Comparison of ENCODE assay signal across 10 cellular contexts in genomic region chr20:51528263-51529026, GRCh38. TPM values are rescaled to one million over a fixed set of nuclear protein-coding genes. Genes with fewer than 3 reads are reported as not detected.
DNase-seq lines count a peak whose midpoint lies in the region; ATAC-seq, FAIRE-seq and TF ChIP-seq lines count a peak whose summit lies in the region.
"Had no signal": no experiment of that assay in that cellular context is flagged by ENCODE, and none has a peak within 500 bp of the region (broad histone marks: within the 10 kb centered on the region; RNA-seq: fewer than 3 reads in every experiment).

No MANE protein-coding gene starts in this region.

- BruUV-seq in endothelial cell of umbilical vein (replicated peaks; lab: Mats Ljungman, UMichigan) (no TSS peak), mammary epithelial cell (replicated peaks; lab: Mats Ljungman, UMichigan) (no TSS peak)

- WGBS in testis, 2 donors, result 69 to 71% methylated on average over 7 of the region's 7 CpGs
- WGBS in mammary epithelial cell (ENCODE audit: low coverage, missing lambda C conversion rate), result 71% methylated on average over 7 of the region's 7 CpGs

- H3K9me1 ChIP-seq in endothelial cell of umbilical vein (replicated peaks; ENCODE audit: control insufficient read depth, extremely low read depth, insufficient read depth, low read length), result no peaks in the 10 kb centered on the region

- CTCF ChIA-PET in endothelial cell of umbilical vein (lab: Charles Lee) (interaction anchor here (1.0 to 2.9 kb wide), 4 partner anchors 14 to 66 kb away, joined by 3 to 14 read pairs (median 4); partner anchors contain the start of gene NFATC2), mammary epithelial cell (lab: Charles Lee; ENCODE audit: low non-redundant PET) (no interaction called here)

- no peaks in the 10 kb centered on the region for H4K20me1 ChIP-seq in endothelial cell of umbilical vein (replicated peaks; ENCODE audit: control insufficient read depth, extremely low read depth, insufficient read depth, low read length)
- H4K20me1 ChIP-seq in mammary epithelial cell (ENCODE audit: insufficient read depth, low read length), result no peaks in the 10 kb centered on the region

- H3K36me3 ChIP-seq in endothelial cell of umbilical vein (ENCODE audit: control insufficient read depth in 2 of 2, extremely low read depth in 1 of 2, insufficient read depth in 2 of 2, low read length in 2 of 2) (no peaks in the 10 kb centered on the region), testis (ENCODE audit: low read depth, missing control alignments) (no peaks in the 10 kb centered on the region), mammary epithelial cell (ENCODE audit: insufficient read depth, low read length) (no peaks in the 10 kb centered on the region)
- H3K36me3 ChIP-seq: MG63 had no signal

- in situ Hi-C loops in mammary epithelial cell (cut with MboI; ENCODE audit: low sequenced_read_pairs in 2 of 2), result no loop called here

- TF ChIP-seq CTCF in endothelial cell of umbilical vein (IDR thresholded peaks at IDR 0.05; ENCODE audit: extremely low read depth in 1 of 2, insufficient read depth in 1 of 2, low read depth in 1 of 2, low read length in 2 of 2) (no peak), testis (IDR thresholded peaks at IDR 0.05) (no peak), mammary epithelial cell (conservative IDR thresholded peaks at IDR 0.05 in 1 of 2, IDR thresholded peaks at IDR 0.05 in 1 of 2; ENCODE audit: extremely low read depth in 1 of 2, insufficient read depth in 1 of 2, low read depth in 1 of 2, low read length in 2 of 2) (no peak)

- no peak overlapping the region for H3K4me3 ChIP-seq in endothelial cell of umbilical vein (replicated peaks in 1 of 3; ENCODE audit: insufficient read depth in 1 of 3, low read depth in 1 of 3, low read length in 3 of 3)
- no peak overlapping the region for H3K4me3 ChIP-seq in testis
- H3K4me3 ChIP-seq in mammary epithelial cell (replicated peaks in 1 of 3; ENCODE audit: insufficient read depth in 1 of 3, low read depth in 2 of 3, low read length in 3 of 3), result no peak overlapping the region
- H3K4me3 ChIP-seq: MG63 had no signal

- H3K9me3 Mint-ChIP-seq in activated CD4-positive, alpha-beta T cell treated with anti-CD3 and anti-CD28 coated beads, Interleukin-2, amount 10 ng/mL, durations not matched to agents 24 days and 14 days, result no peaks in the 10 kb centered on the region

- intact Hi-C loops in activated CD4-positive, alpha-beta T cell treated with anti-CD3 and anti-CD28 coated beads, Interleukin-2, amount 10 ng/mL, durations not matched to agents 24 days and 14 days (cut with micrococcal nuclease), result loop anchor here (2.0 to 5.0 kb wide), 3 partner anchors 141 to 548 kb away; no protein-coding TSS in a partner anchor
- intact Hi-C loops in endothelial cell of umbilical vein (cut with micrococcal nuclease), result loop anchor here (2.0 to 5.0 kb wide), 2 partner anchors 36 to 72 kb away; no protein-coding TSS in a partner anchor
- intact Hi-C loops in testis (cut with DNase I; ENCODE audit: low total_unique reads), result no loop called here
- intact Hi-C loops in mammary epithelial cell (cut with micrococcal nuclease), result no loop called here

- no peaks in the 10 kb centered on the region for H3K27me3 Mint-ChIP-seq in activated CD4-positive, alpha-beta T cell treated with anti-CD3 and anti-CD28 coated beads, Interleukin-2, amount 10 ng/mL, durations not matched to agents 24 days and 14 days

- H3K79me2 ChIP-seq in endothelial cell of umbilical vein (ENCODE audit: control insufficient read depth, insufficient read depth, low read length) (no peaks in the 10 kb centered on the region), mammary epithelial cell (ENCODE audit: insufficient read depth, low read length) (no peaks in the 10 kb centered on the region)

- H3K27ac ChIP-seq in endothelial cell of umbilical vein (ENCODE audit: insufficient read depth, low read depth, low read length) (no peak overlapping the region), testis (peak overlapping the region in 1 of 2 donors; percentile 50), mammary epithelial cell (ENCODE audit: insufficient read depth, low read depth, low read length) (no peak overlapping the region)

- peaks cover 15% of the 10 kb centered on the region for H3K4me1 ChIP-seq in endothelial cell of umbilical vein (ENCODE audit: control insufficient read depth, extremely low read depth, insufficient read depth, low read length)
- peaks cover 14% of the 10 kb centered on the region for H3K4me1 ChIP-seq in testis
- peaks cover 27% of the 10 kb centered on the region for H3K4me1 ChIP-seq in mammary epithelial cell (ENCODE audit: insufficient read depth, low read length)

- peaks cover 69% of the 10 kb centered on the region for H3K4me1 Mint-ChIP-seq in activated CD4-positive, alpha-beta T cell treated with anti-CD3 and anti-CD28 coated beads, Interleukin-2, amount 10 ng/mL, durations not matched to agents 24 days and 14 days

- H3K9me3 ChIP-seq in endothelial cell of umbilical vein (replicated peaks; ENCODE audit: control insufficient read depth, insufficient read depth, low read length) (no peaks in the 10 kb centered on the region), testis (no peaks in the 10 kb centered on the region), mammary epithelial cell (replicated peaks; ENCODE audit: insufficient read depth, low read length) (no peaks in the 10 kb centered on the region)
- H3K9me3 ChIP-seq: MG63 had no signal

- dilution Hi-C loops in endothelial cell of umbilical vein (cut with MboI; ENCODE audit: extremely low pct_ligation_motif_present, low sequenced_read_pairs) (no loop called here), mammary epithelial cell (cut with HindIII; ENCODE audit: low sequenced_read_pairs) (no loop called here)

- H3K4me2 ChIP-seq in endothelial cell of umbilical vein (ENCODE audit: insufficient read depth, low read length), result peak overlapping the region; percentile 9
- no peak overlapping the region for H3K4me2 ChIP-seq in mammary epithelial cell (ENCODE audit: insufficient read depth, low read depth, low read length)

- peak overlapping the region; percentile 26 for H2AFZ ChIP-seq in endothelial cell of umbilical vein (ENCODE audit: low read depth, low read length)
- H2AFZ ChIP-seq in mammary epithelial cell (ENCODE audit: low read depth, low read length), result no peak overlapping the region

- H3K27ac Mint-ChIP-seq in activated CD4-positive, alpha-beta T cell treated with anti-CD3 and anti-CD28 coated beads, Interleukin-2, amount 10 ng/mL, durations not matched to agents 24 days and 14 days, result peak overlapping the region; percentile 98

- POLR2A ChIA-PET in endothelial cell of umbilical vein (lab: Charles Lee), result no interaction called here

- no peak for TF ChIP-seq POLR2A in endothelial cell of umbilical vein (IDR thresholded peaks at IDR 0.05; ENCODE audit: low read depth, low read length)
- no peak for TF ChIP-seq POLR2A in testis (IDR thresholded peaks at IDR 0.05)

- no peaks in the 10 kb centered on the region for H3K27me3 ChIP-seq in endothelial cell of umbilical vein (ENCODE audit: control insufficient read depth in 2 of 2, insufficient read depth in 2 of 2, low read length in 2 of 2)
- no peaks in the 10 kb centered on the region for H3K27me3 ChIP-seq in testis
- H3K27me3 ChIP-seq in mammary epithelial cell (ENCODE audit: insufficient read depth, low read length), result no peaks in the 10 kb centered on the region
- H3K27me3 ChIP-seq: MG63 had no signal

- ATAC-seq in GM19467 (IDR thresholded peaks at IDR 0.05; ENCODE audit: unreplicated experiment), result peak; percentile 30
- no peak for ATAC-seq in HG03280 (IDR thresholded peaks at IDR 0.05; ENCODE audit: unreplicated experiment)

- H3K4me3 Mint-ChIP-seq in activated CD4-positive, alpha-beta T cell treated with anti-CD3 and anti-CD28 coated beads, Interleukin-2, amount 10 ng/mL, durations not matched to agents 24 days and 14 days, result peak overlapping the region; percentile 78

- no peak for FAIRE-seq in endothelial cell of umbilical vein (lab: Jason Lieb, UNC)

- DNase-seq in activated CD4-positive, alpha-beta T cell treated with anti-CD3 and anti-CD28 coated beads, Interleukin-2, amount 10 ng/mL, durations not matched to agents 24 days and 14 days, result peak; percentile 80
- DNase-seq in endothelial cell of umbilical vein (ENCODE audit: low read depth, low spot score) (peak; percentile 14), testis (no peak), mammary epithelial cell (no peak), NCI-H2171 (lab: John Stamatoyannopoulos, UW) (no peak)
- DNase-seq in stimulated activated CD8-positive, alpha-beta memory T cell treated with anti-CD3 and anti-CD28 coated beads, Interleukin-7, amount 100 ng/mL, for 24 hours (ENCODE audit: low read depth), result peak; percentile 28
- DNase-seq: aorta, MG63 had no signal

- H3K9ac ChIP-seq in endothelial cell of umbilical vein (replicated peaks; ENCODE audit: extremely low read depth, insufficient read depth, low read length) (no peak overlapping the region), mammary epithelial cell (ENCODE audit: insufficient read depth, low read length) (no peak overlapping the region)

- H3K36me3 Mint-ChIP-seq in activated CD4-positive, alpha-beta T cell treated with anti-CD3 and anti-CD28 coated beads, Interleukin-2, amount 10 ng/mL, durations not matched to agents 24 days and 14 days (ENCODE audit: low read depth), result peaks cover 43% of the 10 kb centered on the region

TF ChIP-seq in endothelial cell of umbilical vein, 7 proteins besides CTCF, POLR2A, EP300 and RAD21 (continues in another document):
- TF ChIP-seq GATA2 (IDR thresholded peaks at IDR 0.05; ENCODE audit: insufficient read depth, insufficient read length, low read depth, low read length) (no peak), JUN (IDR thresholded peaks at IDR 0.05; ENCODE audit: borderline replicate concordance, insufficient read depth, insufficient read length, low read depth) (no peak), FOS (IDR thresholded peaks at IDR 0.05; ENCODE audit: borderline replicate concordance, insufficient read depth, low read length) (no peak)

RNA-seq across cellular contexts. Expression of gene NFATC2, which starts 14.1 kb away (rescaled TPM):
- 65.0 and 66.4 TPM in 2 replicates for total RNA-seq in activated CD4-positive, alpha-beta T cell treated with anti-CD3 and anti-CD28 coated beads, Interleukin-2, amount 10 ng/mL, durations not matched to agents 24 days and 14 days
- 12.9 and 13.0 TPM in 2 replicates for total RNA-seq in endothelial cell of umbilical vein
- 2.0 and 3.1 TPM in 2 replicates for polyA plus RNA-seq in endothelial cell of umbilical vein
- polyA plus RNA-seq in endothelial cell of umbilical vein (2011; cell fraction: cytosol; rRNA removed), result 3.6 and 3.7 TPM in 2 replicates
- polyA plus RNA-seq in endothelial cell of umbilical vein (2011; cell fraction: nucleus; rRNA removed), result 8.8 and 9.8 TPM in 2 replicates
- 5.0 and 6.5 TPM in 2 replicates for polyA plus RNA-seq in endothelial cell of umbilical vein (2012)
- 4.4 and 8.0 TPM in 2 replicates for polyA minus RNA-seq in endothelial cell of umbilical vein
- not detected for polyA minus RNA-seq in endothelial cell of umbilical vein (2011; cell fraction: cytosol; rRNA and poly(A)+ RNA removed)
- 16.8 and 24.5 TPM in 2 replicates for polyA minus RNA-seq in endothelial cell of umbilical vein (2011; cell fraction: nucleus; rRNA and poly(A)+ RNA removed)
- total RNA-seq in testis, result 1 to 10 TPM; 5.4 to 6.5 TPM
- 7.5 TPM for polyA plus RNA-seq in testis (ENCODE audit: insufficient read depth, low read depth, low replicate concordance)
- under 1 TPM in 1 of 2 donors, not detected in 1; under 0.01 TPM for total RNA-seq in mammary epithelial cell
- polyA plus RNA-seq in mammary epithelial cell, result 0.01 TPM
- not detected for polyA minus RNA-seq in mammary epithelial cell

Comparison
In these comparisons a context has a peak if more than half of its experiments do, and no peak if none do; other contexts are left out.
1. DNase-seq: peak in activated CD4-positive, alpha-beta T cell treated with anti-CD3 and anti-CD28 coated beads, Interleukin-2, amount 10 ng/mL, durations not matched to agents 24 days and 14 days (single experiment), endothelial cell of umbilical vein (single experiment) and stimulated activated CD8-positive, alpha-beta memory T cell treated with anti-CD3 and anti-CD28 coated beads, Interleukin-7, amount 100 ng/mL, for 24 hours (single experiment); none in testis (single experiment), mammary epithelial cell (single experiment) and NCI-H2171 (single experiment).
2. RNA of gene NFATC2, which starts 14.1 kb away (total RNA-seq): 65.0 to 66.4 TPM in activated CD4-positive, alpha-beta T cell treated with anti-CD3 and anti-CD28 coated beads, Interleukin-2, amount 10 ng/mL, durations not matched to agents 24 days and 14 days, 12.9 to 13.0 TPM in endothelial cell of umbilical vein and 5.4 to 6.5 TPM in testis; under 0.01 TPM in mammary epithelial cell; every median in the first group is over 4 times any median in the second.
3. intact Hi-C loops: an anchor here in activated CD4-positive, alpha-beta T cell treated with anti-CD3 and anti-CD28 coated beads, Interleukin-2, amount 10 ng/mL, durations not matched to agents 24 days and 14 days (2.0 to 5.0 kb wide) and endothelial cell of umbilical vein (2.0 to 5.0 kb wide); none called in testis and mammary epithelial cell.